9 cellular contexts compared by ENCODE assay signal in genomic region chr7:156999611-157000046, GRCh38. TPM values are rescaled to one million over a fixed set of nuclear protein-coding genes. Genes with fewer than 3 reads are reported as not detected.
DNase-seq lines count a peak whose midpoint lies in the region; ATAC-seq, FAIRE-seq and TF ChIP-seq lines count a peak whose summit lies in the region.
"Had no signal": no experiment of that assay in that cellular context is flagged by ENCODE, and none has a peak within 500 bp of the region (broad histone marks: within the 10 kb centered on the region; RNA-seq: fewer than 3 reads in every experiment).

No MANE protein-coding gene starts in this region.

- ATAC-seq in HG03045 (IDR thresholded peaks at IDR 0.05; ENCODE audit: unreplicated experiment) = peak; percentile 28

- H3K4me2 ChIP-seq in neural progenitor cell = peak overlapping the region; percentile 81

- peaks cover 43% of the 10 kb centered on the region for H3F3A ChIP-seq in neural progenitor cell (ENCODE audit: low read depth)

- no peak for FAIRE-seq in GM19239 (lab: Jason Lieb, UNC)

- H3K27me3 Mint-ChIP-seq in Caco-2 (ENCODE audit: insufficient read depth, unreplicated experiment) = no peaks in the 10 kb centered on the region
- H3K27me3 Mint-ChIP-seq in neural progenitor cell (ENCODE audit: insufficient read depth, low read depth) = peaks cover 83% of the 10 kb centered on the region

- peaks cover 13% of the 10 kb centered on the region for H3K4me1 ChIP-seq in Caco-2
- peaks cover 33% of the 10 kb centered on the region for H3K4me1 ChIP-seq in neural progenitor cell

- no peaks in the 10 kb centered on the region for H3K79me2 ChIP-seq in neural progenitor cell (ENCODE audit: low read depth)

- intact Hi-C loops in Caco-2 (cut with micrococcal nuclease; ENCODE audit: unreplicated experiment) = loop anchor here (1.0 to 2.0 kb wide), 2 partner anchors 10 to 15 kb away; no protein-coding TSS in a partner anchor

- H3K4me1 Mint-ChIP-seq in Caco-2 (ENCODE audit: low read depth, unreplicated experiment) (peaks cover 6% of the 10 kb centered on the region), neural progenitor cell (peaks cover 19% of the 10 kb centered on the region)

- H3K27ac Mint-ChIP-seq in Caco-2 (ENCODE audit: unreplicated experiment) (peak overlapping the region; percentile 83), neural progenitor cell (no peak overlapping the region)

- POLR2A ChIA-PET in Caco-2 (lab: Charles Lee) = no interaction called here

- H4K20me1 ChIP-seq in neural progenitor cell (ENCODE audit: low read depth) = peaks cover 70% of the 10 kb centered on the region

- TF ChIP-seq CTCF in Caco-2 (IDR thresholded peaks at IDR 0.05; ENCODE audit: insufficient read depth in 1 of 2, low read depth in 1 of 2, low read length in 1 of 2, severe bottlenecking in 1 of 2, unreplicated experiment in 1 of 2) (no peak), neural progenitor cell (IDR thresholded peaks at IDR 0.05) (no peak)

- no peak overlapping the region for H2AFZ ChIP-seq in neural progenitor cell (replicated peaks)

- CTCF ChIA-PET in Caco-2 (lab: Charles Lee) = interaction anchor here (0.7 kb wide), 1 partner anchor 225 kb away, joined by 4 read pairs; no protein-coding TSS in a partner anchor

- DNase-seq in Caco-2 (peak; percentile 78 to 84), ecto neural progenitor cell (ENCODE audit: low spot score) (peak; percentile 56), neural progenitor cell (ENCODE audit: low spot score) (peak; percentile 74), amniotic stem cell (lab: John Stamatoyannopoulos, UW) (no peak), GM19239 (ENCODE audit: insufficient read length, low spot score) (no peak), NCI-H446 treated with DMSO at 0.1 percent for 48 hours (lab: John Stamatoyannopoulos, UW) (no peak), HCEC 1CT (no peak)
- DNase-seq: NCI-H345 had no signal

- H3K9me3 Mint-ChIP-seq in Caco-2 (ENCODE audit: unreplicated experiment) = no peaks in the 10 kb centered on the region
- peaks cover 5% of the 10 kb centered on the region for H3K9me3 Mint-ChIP-seq in neural progenitor cell

- no TSS peak for BruUV-seq in Caco-2 (replicated peaks; lab: Mats Ljungman, UMichigan)

- H3K4me3 Mint-ChIP-seq in Caco-2 (ENCODE audit: unreplicated experiment) (peak overlapping the region; percentile 73), neural progenitor cell (peak overlapping the region; percentile 46)

- H3K27me3 ChIP-seq in Caco-2 (replicated peaks; ENCODE audit: control insufficient read depth, insufficient read depth, low read length) = no peaks in the 10 kb centered on the region
- H3K27me3 ChIP-seq in neural progenitor cell = peaks cover 100% of the 10 kb centered on the region

- H3K36me3 ChIP-seq in Caco-2 (ENCODE audit: control insufficient read depth, insufficient read depth, low read length) = no peaks in the 10 kb centered on the region
- H3K36me3 ChIP-seq in neural progenitor cell = no peaks in the 10 kb centered on the region

- H3K4me3 ChIP-seq in Caco-2 (ENCODE audit: low read depth, low read length) = peak overlapping the region; percentile 66
- peak overlapping the region; percentile 41 for H3K4me3 ChIP-seq in neural progenitor cell

- H3K27ac ChIP-seq in neural progenitor cell = no peak overlapping the region

- H3K36me3 Mint-ChIP-seq in Caco-2 (ENCODE audit: insufficient read depth, unreplicated experiment) = peaks cover 19% of the 10 kb centered on the region
- H3K36me3 Mint-ChIP-seq in neural progenitor cell = no peaks in the 10 kb centered on the region

- H3K9ac ChIP-seq in neural progenitor cell = no peak overlapping the region

- no peaks in the 10 kb centered on the region for H3K9me3 ChIP-seq in Caco-2
- no peaks in the 10 kb centered on the region for H3K9me3 ChIP-seq in neural progenitor cell (ENCODE audit: low read depth)

RNA-seq across cellular contexts. Expression of gene MNX1, which starts 10.8 kb away (rescaled TPM):
- 34.0 and 36.5 TPM in 2 replicates for total RNA-seq in Caco-2 (2022)
- total RNA-seq in neural progenitor cell (ENCODE audit: low replicate concordance) = not detected in 2 replicates

RNA-seq across cellular contexts. Expression of gene NOM1, which starts 50.1 kb away (rescaled TPM):
- total RNA-seq in Caco-2 (2022) (37.7 and 38.5 TPM in 2 replicates), neural progenitor cell (ENCODE audit: low replicate concordance) (10.9 and 18.5 TPM in 2 replicates)

Comparison
In these comparisons a context has a peak if more than half of its experiments do, and no peak if none do; other contexts are left out.
1. DNase-seq: peak in Caco-2 (2 of 2), ecto neural progenitor cell (single experiment) and neural progenitor cell (single experiment); none in amniotic stem cell (single experiment), GM19239 (single experiment), NCI-H446 treated with DMSO at 0.1 percent for 48 hours (single experiment) and HCEC 1CT (single experiment).
2. RNA of gene MNX1, which starts 10.8 kb away (total RNA-seq): 34.0 to 36.5 TPM in Caco-2; not detected in neural progenitor cell; every median in the first group is over 10 times any median in the second.